ENCODE assay signal across 11 cellular contexts in genomic region chr16:14187517-14188338, GRCh38.
DNase-seq lines count a peak whose midpoint lies in the region; ATAC-seq and TF ChIP-seq lines count a peak whose summit lies in the region.
"Had no signal": no experiment of that assay in that cellular context is flagged by ENCODE, and none has a peak within 500 bp of the region (broad histone marks: within the 10 kb centered on the region; RNA-seq: fewer than 3 reads in every experiment).

No MANE protein-coding gene starts in this region.

- 40 to 55% (median 44%) methylated on average over 10 of the region's 10 CpGs for WGBS in heart left ventricle, 4 donors
- 44% methylated on average over 10 of the region's 10 CpGs for WGBS in prostate gland

- H3K4me1 Mint-ChIP-seq in CD4-positive, alpha-beta T cell (ENCODE audit: low read depth): peaks cover 36% of the 10 kb centered on the region

- no peaks in the 10 kb centered on the region for H3K36me3 Mint-ChIP-seq in CD4-positive, alpha-beta T cell (ENCODE audit: low read depth)

- H3K4me3 ChIP-seq in heart left ventricle (peak overlapping the region; percentile 13 to 65 (median 50)), prostate gland (peak overlapping the region; percentile 22)

- intact Hi-C loops in CD4-positive, alpha-beta T cell (cut with DNase I, micrococcal nuclease): no loop called here
- intact Hi-C loops in heart left ventricle (cut with DNase I) (loop anchor here in 8 of 10 donors (5.0 to 10.0 kb wide), 10 partner anchors 55 to 265 kb away; partner anchors contain the start of genes ERCC4 (in 6 of the 8) and MRTFB (in 6 of the 8)), prostate gland (cut with DNase I) (no loop called here)

- ATAC-seq in CD4-positive, alpha-beta T cell (ENCODE audit: poor library complexity): no peak
- ATAC-seq in heart left ventricle (peak; percentile 39 to 67 (median 55)), GM19467 (IDR thresholded peaks at IDR 0.05; ENCODE audit: unreplicated experiment) (no peak), HG03095 (IDR thresholded peaks at IDR 0.05; ENCODE audit: unreplicated experiment) (no peak)

- no peak overlapping the region for H3K27ac ChIP-seq in CD4-positive, alpha-beta T cell (ENCODE audit: low read depth, low read length)
- H3K27ac ChIP-seq in heart left ventricle (peak overlapping the region; percentile 30 to 85 (median 75)), prostate gland (peak overlapping the region; percentile 23 to 63)

- no peaks in the 10 kb centered on the region for H3K9me3 ChIP-seq in CD4-positive, alpha-beta T cell (ENCODE audit: control insufficient read depth, low read length)
- H3K9me3 ChIP-seq in heart left ventricle: no peaks in the 10 kb centered on the region
- H3K9me3 ChIP-seq in prostate gland: no peaks in the 10 kb centered on the region
- H3K9me3 ChIP-seq: BE2C had no signal

- H3K27me3 ChIP-seq in CD4-positive, alpha-beta T cell (ENCODE audit: control insufficient read depth, insufficient read depth, low read length): no peaks in the 10 kb centered on the region
- H3K27me3 ChIP-seq in heart left ventricle (no peaks in the 10 kb centered on the region), prostate gland (replicated peaks; ENCODE audit: insufficient read depth) (no peaks in the 10 kb centered on the region)
- H3K27me3 ChIP-seq: BE2C had no signal

- TF ChIP-seq POLR2A in heart left ventricle (IDR thresholded peaks at IDR 0.05) (no peak), prostate gland (IDR thresholded peaks at IDR 0.05) (no peak)

- no peaks in the 10 kb centered on the region for H3K27me3 Mint-ChIP-seq in CD4-positive, alpha-beta T cell
- H3K27me3 Mint-ChIP-seq: central memory CD8-positive, alpha-beta T cell had no signal

- H3K9me3 Mint-ChIP-seq in CD4-positive, alpha-beta T cell: no peaks in the 10 kb centered on the region
- H3K9me3 Mint-ChIP-seq: central memory CD8-positive, alpha-beta T cell had no signal

- H3K4me1 ChIP-seq in heart left ventricle: peaks cover 0 to 63% (median 33%) of the 10 kb centered on the region in 12 donors
- H3K4me1 ChIP-seq in prostate gland (replicated peaks): no peaks in the 10 kb centered on the region

- peak overlapping the region; percentile 65 for H3K27ac Mint-ChIP-seq in CD4-positive, alpha-beta T cell

- POLR2A ChIA-PET in CD4-positive, alpha-beta T cell (lab: Charles Lee): no interaction called here

- CTCF ChIA-PET in CD4-positive, alpha-beta T cell (lab: Charles Lee): interaction anchor here (0.7 kb wide), 1 partner anchor 9 kb away, joined by 4 read pairs; no protein-coding TSS in a partner anchor

- TF ChIP-seq CTCF in CD4-positive, alpha-beta T cell (IDR thresholded peaks at IDR 0.05): no peak
- no peak for TF ChIP-seq CTCF in heart left ventricle (IDR thresholded peaks at IDR 0.05)
- TF ChIP-seq CTCF in prostate gland (IDR thresholded peaks at IDR 0.05): no peak

- H3K36me3 ChIP-seq in heart left ventricle: no peaks in the 10 kb centered on the region
- H3K36me3 ChIP-seq in prostate gland: no peaks in the 10 kb centered on the region
- H3K36me3 ChIP-seq: BE2C had no signal

- DNase-seq in CD4-positive, alpha-beta T cell: no peak
- peak; percentile 66 for DNase-seq in NCI-H2227 treated with DMSO at 0.1 percent for 48 hours (lab: John Stamatoyannopoulos, UW)
- DNase-seq in heart left ventricle: no peak
- DNase-seq in prostate gland (ENCODE audit: low spot score): no peak
- DNase-seq in retina: no peak
- DNase-seq in NCI-H2171 (lab: John Stamatoyannopoulos, UW): no peak
- DNase-seq: BE2C, NCI-H345 had no signal

- no peak overlapping the region for H3K4me3 Mint-ChIP-seq in CD4-positive, alpha-beta T cell
- H3K4me3 Mint-ChIP-seq: central memory CD8-positive, alpha-beta T cell had no signal

Comparison
In these comparisons a context has a peak if more than half of its experiments do, and no peak if none do; other contexts are left out.
1. ATAC-seq: peak in heart left ventricle (4 of 4); none in CD4-positive, alpha-beta T cell (single experiment), GM19467 (single experiment) and HG03095 (single experiment).
2. intact Hi-C loops: an anchor here in heart left ventricle (5.0 to 10.0 kb wide); none called in CD4-positive, alpha-beta T cell and prostate gland.